Comparison of ENCODE assay signal across 8 cellular contexts in genomic region chr6:43768983-43769525, GRCh38. TPM values are rescaled to one million over a fixed set of nuclear protein-coding genes. Genes with fewer than 3 reads are reported as not detected.
DNase-seq lines count a peak whose midpoint lies in the region; ATAC-seq, FAIRE-seq and TF ChIP-seq lines count a peak whose summit lies in the region.

No MANE protein-coding gene starts in this region.

- peak overlapping the region; percentile 81 for H3K4me2 ChIP-seq in keratinocyte (ENCODE audit: control insufficient read depth, extremely low read depth, insufficient read depth, low read depth, low read length)

- no peaks in the 10 kb centered on the region for H3K27me3 ChIP-seq in keratinocyte (ENCODE audit: control insufficient read depth, extremely low read depth, insufficient read depth, low read length)

- H3K4me3 Mint-ChIP-seq in activated T-helper 2 cell treated with anti-CD3 and anti-CD28 coated beads, Interferon-gamma antibody, Interleukin-2, Interleukin-4, amounts not matched to agents 10 μg/mL and 5 μg/mL and 100 μg/mL, durations not matched to agents 14 hours and 24 hours and 36 hours (ENCODE audit: low read depth): peak overlapping the region; percentile 93

- H4K20me1 ChIP-seq in keratinocyte (ENCODE audit: control insufficient read depth, extremely low read depth, insufficient read depth, low read length): peaks cover 17% of the 10 kb centered on the region

- peaks cover 23% of the 10 kb centered on the region for H3K4me1 Mint-ChIP-seq in activated T-helper 2 cell treated with anti-CD3 and anti-CD28 coated beads, Interferon-gamma antibody, Interleukin-2, Interleukin-4, amounts not matched to agents 10 μg/mL and 5 μg/mL and 100 μg/mL, durations not matched to agents 14 hours and 24 hours and 36 hours (ENCODE audit: low read depth)

- H3K36me3 Mint-ChIP-seq in activated T-helper 2 cell treated with anti-CD3 and anti-CD28 coated beads, Interferon-gamma antibody, Interleukin-2, Interleukin-4, amounts not matched to agents 10 μg/mL and 5 μg/mL and 100 μg/mL, durations not matched to agents 14 hours and 24 hours and 36 hours (ENCODE audit: low read depth): peaks cover 12% of the 10 kb centered on the region

- no peaks in the 10 kb centered on the region for H3K9me3 ChIP-seq in keratinocyte (ENCODE audit: control insufficient read depth, low read depth, low read length)

- TF ChIP-seq CTCF in keratinocyte (optimal IDR thresholded peaks at IDR 0.05 in 1 of 3, IDR thresholded peaks at IDR 0.05 in 1 of 3, conservative IDR thresholded peaks at IDR 0.05 in 1 of 3; ENCODE audit: extremely low read depth in 1 of 3, insufficient read depth in 2 of 3, low read length in 3 of 3): no peak

- peak overlapping the region; percentile 96 for H3K9ac ChIP-seq in keratinocyte (ENCODE audit: control insufficient read depth, extremely low read depth, insufficient read depth, low read length)

- H3K9me3 Mint-ChIP-seq in activated T-helper 2 cell treated with anti-CD3 and anti-CD28 coated beads, Interferon-gamma antibody, Interleukin-2, Interleukin-4, amounts not matched to agents 10 μg/mL and 5 μg/mL and 100 μg/mL, durations not matched to agents 14 hours and 24 hours and 36 hours: no peaks in the 10 kb centered on the region

- H3K36me3 ChIP-seq in keratinocyte (ENCODE audit: control insufficient read depth in 2 of 2, extremely low read depth in 1 of 2, insufficient read depth in 2 of 2, low read length in 2 of 2): peaks cover 0 to 21% of the 10 kb centered on the region in 2 experiments

- dilution Hi-C loops in keratinocyte (cut with MboI; ENCODE audit: extremely low pct_ligation_motif_present, low sequenced_read_pairs): no loop called here

- H3K4me1 ChIP-seq in keratinocyte (ENCODE audit: control insufficient read depth, extremely low read depth, insufficient read depth, low read length): peaks cover 21% of the 10 kb centered on the region

- no peaks in the 10 kb centered on the region for H3K9me1 ChIP-seq in keratinocyte (ENCODE audit: control insufficient read depth, extremely low read depth, insufficient read depth, low read length)

- no peak overlapping the region for H3K27ac ChIP-seq in keratinocyte (ENCODE audit: control insufficient read depth, insufficient read depth, low read length)

- peak overlapping the region in 1 of 3 experiments; percentile 77 for H3K4me3 ChIP-seq in keratinocyte (ENCODE audit: control insufficient read depth in 2 of 3, extremely low read depth in 1 of 3, insufficient read depth in 2 of 3, low read depth in 1 of 3, low read length in 3 of 3)

- no peak for ATAC-seq in HG03432 (IDR thresholded peaks at IDR 0.05; ENCODE audit: unreplicated experiment)

- DNase-seq in NCI-H2171 treated with DMSO at 0.1 percent for 48 hours (lab: John Stamatoyannopoulos, UW) (peak; percentile 62), NCI-H2171 (lab: John Stamatoyannopoulos, UW) (no peak), keratinocyte (ENCODE audit: low read depth, low spot score) (no peak), stromal cell of bone marrow (ENCODE audit: low read depth) (peak; percentile 86), NCI-H1930 (lab: John Stamatoyannopoulos, UW) (no peak), islet precursor cell (no peak)
- DNase-seq in activated T-helper 2 cell treated with anti-CD3 and anti-CD28 coated beads, Interferon-gamma antibody, Interleukin-2, Interleukin-4, amounts not matched to agents 10 μg/mL and 5 μg/mL and 100 μg/mL, durations not matched to agents 14 hours and 24 hours and 36 hours (ENCODE audit: low spot score): no peak

- intact Hi-C loops in activated T-helper 2 cell treated with anti-CD3 and anti-CD28 coated beads, Interferon-gamma antibody, Interleukin-2, Interleukin-4, amounts not matched to agents 10 μg/mL and 5 μg/mL and 100 μg/mL, durations not matched to agents 14 hours and 24 hours and 36 hours (cut with micrococcal nuclease): loop anchor here (1.0 to 2.0 kb wide), 4 partner anchors 69 to 310 kb away; no protein-coding TSS in a partner anchor

- H3K27me3 Mint-ChIP-seq in activated T-helper 2 cell treated with anti-CD3 and anti-CD28 coated beads, Interferon-gamma antibody, Interleukin-2, Interleukin-4, amounts not matched to agents 10 μg/mL and 5 μg/mL and 100 μg/mL, durations not matched to agents 14 hours and 24 hours and 36 hours (ENCODE audit: low read depth): peaks cover 1% of the 10 kb centered on the region

- peak overlapping the region; percentile 89 for H3K27ac Mint-ChIP-seq in activated T-helper 2 cell treated with anti-CD3 and anti-CD28 coated beads, Interferon-gamma antibody, Interleukin-2, Interleukin-4, amounts not matched to agents 10 μg/mL and 5 μg/mL and 100 μg/mL, durations not matched to agents 14 hours and 24 hours and 36 hours

- peaks cover 41% of the 10 kb centered on the region for H3K79me2 ChIP-seq in keratinocyte (ENCODE audit: control insufficient read depth, insufficient read depth, low read length)

- no peak overlapping the region for H2AFZ ChIP-seq in keratinocyte (ENCODE audit: control insufficient read depth, low read length)

- no peak for FAIRE-seq in keratinocyte (lab: Jason Lieb, UNC)

RNA-seq across cellular contexts. Expression of gene VEGFA, which starts 1.0 kb away (rescaled TPM):
- total RNA-seq in activated T-helper 2 cell treated with anti-CD3 and anti-CD28 coated beads, Interferon-gamma antibody, Interleukin-2, Interleukin-4, amounts not matched to agents 10 μg/mL and 5 μg/mL and 100 μg/mL, durations not matched to agents 14 hours and 24 hours and 36 hours: 50.7 and 55.2 TPM in 2 replicates
- polyA plus RNA-seq in keratinocyte: 91.3 to 191 TPM (median 149 TPM) in 3 replicates
- 77.1 TPM for polyA plus RNA-seq in keratinocyte (2011; ENCODE audit: low read depth)
- 40.0 and 40.3 TPM in 2 replicates for polyA plus RNA-seq in keratinocyte (2011; cell fraction: cytosol; rRNA removed)
- 532 and 640 TPM in 2 replicates for polyA plus RNA-seq in keratinocyte (2011; cell fraction: nucleus; rRNA removed)
- polyA plus RNA-seq in keratinocyte (2012; ENCODE audit: low replicate concordance): 59.3 and 124 TPM in 2 replicates
- polyA minus RNA-seq in keratinocyte: 142 to 449 TPM (median 209 TPM) in 3 replicates
- 20.7 TPM for polyA minus RNA-seq in keratinocyte (2011; cell fraction: cytosol; rRNA and poly(A)+ RNA removed)
- 96.5 and 113 TPM in 2 replicates for polyA minus RNA-seq in keratinocyte (2011; cell fraction: nucleus; rRNA and poly(A)+ RNA removed)

Comparison
In these comparisons a context has a peak if more than half of its experiments do, and no peak if none do; other contexts are left out.
1. DNase-seq: peak in NCI-H2171 treated with DMSO at 0.1 percent for 48 hours (single experiment) and stromal cell of bone marrow (single experiment); none in NCI-H2171 (single experiment), activated T-helper 2 cell treated with anti-CD3 and anti-CD28 coated beads, Interferon-gamma antibody, Interleukin-2, Interleukin-4, amounts not matched to agents 10 μg/mL and 5 μg/mL and 100 μg/mL, durations not matched to agents 14 hours and 24 hours and 36 hours (single experiment), keratinocyte (single experiment), NCI-H1930 (0 of 2) and islet precursor cell (single experiment).